8 cellular contexts compared by ENCODE assay signal in the genomic region with DNA sequence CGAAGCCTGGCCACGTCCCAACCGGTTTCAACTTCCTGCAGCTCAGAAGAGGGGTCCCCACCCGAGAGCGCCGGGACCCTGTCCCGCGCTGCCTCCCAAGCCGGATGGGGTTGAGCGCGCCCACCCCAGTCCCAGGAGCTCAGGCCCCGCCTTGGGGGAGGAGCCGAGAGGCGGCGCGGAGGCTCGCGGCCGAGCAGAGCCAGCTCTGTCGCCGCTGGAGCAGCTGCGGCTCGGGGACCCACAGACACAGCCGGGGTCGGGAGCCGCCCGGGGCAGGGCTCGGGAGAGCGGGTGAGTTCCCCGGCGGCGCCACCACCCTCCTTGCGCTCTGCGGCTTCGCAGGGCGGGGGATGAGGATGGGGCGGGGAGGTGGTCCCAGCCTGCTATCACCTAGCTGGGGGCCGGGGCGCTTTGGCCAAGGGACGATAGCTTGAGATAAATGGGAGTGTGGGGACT. TPM values are rescaled to one million over a fixed set of nuclear protein-coding genes. Genes with fewer than 3 reads are reported as not detected.
A peak's percentile ranks its signal among the peaks of the same experiment; 100 is the strongest.
DNase-seq lines count a peak whose midpoint lies in the region; ATAC-seq and TF ChIP-seq lines count a peak whose summit lies in the region.

A gene (plus strand): TSS at position 196 of the 456 bp plus-strand sequence. CDS start 30,229 bp downstream, outside the sequence.

- H3K36me3 ChIP-seq in mucosa of descending colon (ENCODE audit: low read depth): no peaks in the 10 kb centered on the region

- no peaks in the 10 kb centered on the region for H3K27me3 Mint-ChIP-seq in activated CD8-positive, alpha-beta T cell treated with anti-CD3 and anti-CD28 coated beads for 36 hours

- POLR2A ChIA-PET in activated CD8-positive, alpha-beta T cell treated with anti-CD3 and anti-CD28 coated beads for 36 hours (lab: Charles Lee): interaction anchor here (0.7 to 4.3 kb wide), 14 partner anchors 11 to 121 kb away, joined by 3 to 25 read pairs (median 4); a partner anchor contains a TSS

- peak; percentile 36 for ATAC-seq in GM21737 (IDR thresholded peaks at IDR 0.05; ENCODE audit: unreplicated experiment)
- ATAC-seq in activated CD8-positive, alpha-beta T cell treated with anti-CD3 and anti-CD28 coated beads for 36 hours: peak; percentile 83
- ATAC-seq in mucosa of descending colon: peak; percentile 85

- no peaks in the 10 kb centered on the region for H3K9me3 ChIP-seq in mucosa of descending colon

- DNase-seq in EH (ENCODE audit: low read depth) (peak; percentile 15), NCI-H1105 (lab: John Stamatoyannopoulos, UW) (peak; percentile 51), mucosa of descending colon (peak; percentile 60 to 87 (median 76)), LoVo (ENCODE audit: low spot score) (no peak)
- DNase-seq in activated CD8-positive, alpha-beta T cell treated with anti-CD3 and anti-CD28 coated beads for 36 hours: peak; percentile 90
- DNase-seq in effector CD8-positive, alpha-beta T cell (lab: John Stamatoyannopoulos, UW): peak; percentile 64
- peak; percentile 64 to 71 for DNase-seq in stimulated activated CD8-positive, alpha-beta memory T cell treated with anti-CD3 and anti-CD28 coated beads, Interleukin-2, amount 100 ng/mL, for 1 hour (ENCODE audit: low read depth in 2 of 2)

- peaks cover 6% of the 10 kb centered on the region for H3K4me1 ChIP-seq in mucosa of descending colon (ENCODE audit: low read depth)

- peak within 1 kb of the TSS; percentile 99 for H3K27ac Mint-ChIP-seq in activated CD8-positive, alpha-beta T cell treated with anti-CD3 and anti-CD28 coated beads for 36 hours

- peaks cover 31% of the 10 kb centered on the region for H3K36me3 Mint-ChIP-seq in activated CD8-positive, alpha-beta T cell treated with anti-CD3 and anti-CD28 coated beads for 36 hours (ENCODE audit: low read depth)

- no peaks in the 10 kb centered on the region for H3K9me3 Mint-ChIP-seq in activated CD8-positive, alpha-beta T cell treated with anti-CD3 and anti-CD28 coated beads for 36 hours

- H3K4me1 Mint-ChIP-seq in activated CD8-positive, alpha-beta T cell treated with anti-CD3 and anti-CD28 coated beads for 36 hours (ENCODE audit: low read depth): peaks cover 51% of the 10 kb centered on the region

- intact Hi-C loops in activated CD8-positive, alpha-beta T cell treated with anti-CD3 and anti-CD28 coated beads for 36 hours (cut with micrococcal nuclease): loop anchor here (5.0 kb wide), 4 partner anchors 42 to 87 kb away; a partner anchor contains a TSS
- intact Hi-C loops in mucosa of descending colon (cut with DNase I, micrococcal nuclease): no loop called here

- H3K4me3 ChIP-seq in mucosa of descending colon: peak within 1 kb of the TSS; percentile 17

- H3K4me3 Mint-ChIP-seq in activated CD8-positive, alpha-beta T cell treated with anti-CD3 and anti-CD28 coated beads for 36 hours: peak within 1 kb of the TSS; percentile 85

- no peak for TF ChIP-seq CTCF in activated CD8-positive, alpha-beta T cell treated with anti-CD3 and anti-CD28 coated beads for 36 hours (IDR thresholded peaks at IDR 0.05)
- TF ChIP-seq CTCF in mucosa of descending colon (IDR thresholded peaks at IDR 0.05): no peak

- CTCF ChIA-PET in activated CD8-positive, alpha-beta T cell treated with anti-CD3 and anti-CD28 coated beads for 36 hours (lab: Charles Lee): interaction anchor here (0.8 to 3.8 kb wide), 13 partner anchors 10 to 87 kb away, joined by 3 to 48 read pairs (median 4); a partner anchor contains a TSS

RNA-seq across cellular contexts. Expression of the gene that starts here (rescaled TPM):
- total RNA-seq in activated CD8-positive, alpha-beta T cell treated with anti-CD3 and anti-CD28 coated beads for 36 hours: 10 to 100 TPM; 74.9 to 81.4 TPM
- total RNA-seq in mucosa of descending colon: 1 to 10 TPM; 4.4 to 5.6 (median 4.4) TPM

Comparison
In these comparisons a context has a peak if more than half of its experiments do, and no peak if none do; other contexts are left out.
1. RNA of the gene that starts here (total RNA-seq): 74.9 to 81.4 TPM in activated CD8-positive, alpha-beta T cell treated with anti-CD3 and anti-CD28 coated beads for 36 hours; 4.4 to 5.6 TPM in mucosa of descending colon; every median in the first group is over 10 times any median in the second.
2. Peak in every context shown above with its lines, with median percentiles within 50 percentile points of each other: ATAC-seq.